ENCODE assay signal across 1 cellular context in genomic region chr2:215900865-215901264, GRCh38.
TF ChIP-seq lines count a peak whose summit lies in the region.

No MANE protein-coding gene starts in this region.

TF ChIP-seq in GM12878, 131 proteins besides CTCF, POLR2A, EP300 and RAD21 (continued from another document):
- TF ChIP-seq MTA3 (IDR thresholded peaks at IDR 0.05; ENCODE audit: borderline replicate concordance, low read length) (no peak), MTA2 (IDR thresholded peaks at IDR 0.05; ENCODE audit: low read depth) (peak; percentile 30; the same call in 1 of the 2 replicates), ZBTB40 (IDR thresholded peaks at IDR 0.05; ENCODE audit: borderline replicate concordance) (no peak), SMARCA5 (IDR thresholded peaks at IDR 0.05) (no peak), PAX8 (IDR thresholded peaks at IDR 0.05) (no peak), ATF2 (IDR thresholded peaks at IDR 0.05; ENCODE audit: low read length) (no peak), ZNF217 (IDR thresholded peaks at IDR 0.05) (no peak), RB1 (IDR thresholded peaks at IDR 0.05; ENCODE audit: borderline replicate concordance) (no peak), IKZF2 (IDR thresholded peaks at IDR 0.05) (peak; percentile 70 to 72; a peak in 3 of 4 replicates), HSF1 (IDR thresholded peaks at IDR 0.05; ENCODE audit: low read depth, low read length) (no peak)
- TF ChIP-seq, protein P1, sequence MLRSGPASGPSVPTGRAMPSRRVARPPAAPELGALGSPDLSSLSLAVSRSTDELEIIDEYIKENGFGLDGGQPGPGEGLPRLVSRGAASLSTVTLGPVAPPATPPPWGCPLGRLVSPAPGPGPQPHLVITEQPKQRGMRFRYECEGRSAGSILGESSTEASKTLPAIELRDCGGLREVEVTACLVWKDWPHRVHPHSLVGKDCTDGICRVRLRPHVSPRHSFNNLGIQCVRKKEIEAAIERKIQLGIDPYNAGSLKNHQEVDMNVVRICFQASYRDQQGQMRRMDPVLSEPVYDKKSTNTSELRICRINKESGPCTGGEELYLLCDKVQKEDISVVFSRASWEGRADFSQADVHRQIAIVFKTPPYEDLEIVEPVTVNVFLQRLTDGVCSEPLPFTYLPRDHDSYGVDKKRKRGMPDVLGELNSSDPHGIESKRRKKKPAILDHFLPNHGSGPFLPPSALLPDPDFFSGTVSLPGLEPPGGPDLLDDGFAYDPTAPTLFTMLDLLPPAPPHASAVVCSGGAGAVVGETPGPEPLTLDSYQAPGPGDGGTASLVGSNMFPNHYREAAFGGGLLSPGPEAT (IDR thresholded peaks at IDR 0.05; ENCODE audit: low read depth): peak; percentile 36; the same call in 1 of the 2 replicates
